In genomic region chr21:31975491-31975890, GRCh38 we compare ENCODE assay signal across 22 cellular contexts.
"Had no signal": no experiment of that assay in that cellular context is flagged by ENCODE, and none has a peak within 500 bp of the region (broad histone marks: within the 10 kb centered on the region; RNA-seq: fewer than 3 reads in every experiment).

No MANE protein-coding gene starts in this region.

- H3K9me3 ChIP-seq: MG63, SK-N-SH had no signal

- DNase-seq: Karpas-422; KG1; MG63; NCI-H1048; NCI-H1105; NCI-H1436 treated with DMSO at 0.1 percent for 48 hours; NCI-H187; NCI-H2029; NCI-H2081 treated with DMSO at 0.1 percent for 48 hours; NCI-H2171; NCI-H226; NCI-H446; NCI-H510A; NCI-H526; NCI-H748 treated with DMSO at 0.1 percent for 48 hours; NK-92 treated with Interleukin-12 subunit alpha and Interleukin-12 subunit beta, amount 100 ng/mL, for 24 hours; PC-3; SHP77; SK-N-SH; SW 1271; T-helper 1 cell had no signal

- ATAC-seq: Panc1, PC-3 had no signal
